In genomic region chr21:44845418-44846200, GRCh38 we compare ENCODE assay signal across 1 cellular context.
TF ChIP-seq lines count a peak whose summit lies in the region.

No MANE protein-coding gene starts in this region.

TF ChIP-seq in HEK293, 187 proteins besides CTCF, POLR2A, EP300 and RAD21 (continued from another document and continues in another):
- no peak for TF ChIP-seq ZNF398 (tag by site-specific recombination; IDR thresholded peaks at IDR 0.05)
- TF ChIP-seq ZNF518A (tag by site-specific recombination; conservative IDR thresholded peaks at IDR 0.05; ENCODE audit: low read depth): no peak
- peak; percentile 55 for TF ChIP-seq ZBTB17 (tag by site-specific recombination; IDR thresholded peaks at IDR 0.05)
- TF ChIP-seq GLIS2 (tag by site-specific recombination; IDR thresholded peaks at IDR 0.05): peak; percentile 94
- TF ChIP-seq ZNF704 (tag by site-specific recombination; IDR thresholded peaks at IDR 0.05): no peak
- no peak for TF ChIP-seq MYNN (tag by site-specific recombination; IDR thresholded peaks at IDR 0.05; ENCODE audit: borderline replicate concordance)
- TF ChIP-seq ZNF660 (tag by site-specific recombination; IDR thresholded peaks at IDR 0.05): no peak
- no peak for TF ChIP-seq ZNF548 (tag by site-specific recombination; IDR thresholded peaks at IDR 0.05)
- no peak for TF ChIP-seq ZBTB44 (tag by site-specific recombination; IDR thresholded peaks at IDR 0.05)
- no peak for TF ChIP-seq HOXC10 (CRISPR knock-in tag; IDR thresholded peaks at IDR 0.05)
- TF ChIP-seq ZNF585B (tag by site-specific recombination; IDR thresholded peaks at IDR 0.05): no peak
- TF ChIP-seq ZNF24 (tag by site-specific recombination; IDR thresholded peaks at IDR 0.05): no peak
- TF ChIP-seq ZBTB6 (tag by site-specific recombination; IDR thresholded peaks at IDR 0.05): no peak
- peak; percentile 74 for TF ChIP-seq KLF9 (tag by site-specific recombination; IDR thresholded peaks at IDR 0.05; ENCODE audit: low read depth)
- TF ChIP-seq ZNF121 (tag by site-specific recombination; IDR thresholded peaks at IDR 0.05): peak; percentile 64; the same call in 1 of the 2 replicates
- 0 out of 2 replicates have a peak, but pooled peaks have one; percentile 20 for TF ChIP-seq ZBTB20 (tag by site-specific recombination; IDR thresholded peaks at IDR 0.05)
- no peak for TF ChIP-seq ZNF138 (tag by site-specific recombination; IDR thresholded peaks at IDR 0.05; ENCODE audit: borderline replicate concordance)
- TF ChIP-seq EGR2 (tag by site-specific recombination; IDR thresholded peaks at IDR 0.05; ENCODE audit: low read depth): 0 out of 2 replicates have a peak, but pooled peaks have one; percentile 21
- no peak for TF ChIP-seq ZNF792 (tag by site-specific recombination; IDR thresholded peaks at IDR 0.05)
- peak; percentile 82 for TF ChIP-seq GLIS1 (tag by site-specific recombination; IDR thresholded peaks at IDR 0.05)
- no peak for TF ChIP-seq ZNF362 (tag by site-specific recombination; IDR thresholded peaks at IDR 0.05)
- TF ChIP-seq ZNF341 (tag by site-specific recombination; IDR thresholded peaks at IDR 0.05; ENCODE audit: low read depth): peak; percentile 38; the same call in 1 of the 2 replicates
- TF ChIP-seq ZFP69B (tag by site-specific recombination; IDR thresholded peaks at IDR 0.05): no peak
- peak; percentile 13 for TF ChIP-seq ZBTB26 (tag by site-specific recombination; optimal IDR thresholded peaks at IDR 0.05)
- TF ChIP-seq ZIC2 (tag by site-specific recombination; IDR thresholded peaks at IDR 0.05): peak; percentile 91
- no peak for TF ChIP-seq ZNF221 (tag by site-specific recombination; IDR thresholded peaks at IDR 0.05; ENCODE audit: borderline replicate concordance)
- TF ChIP-seq PRDM10 (tag by site-specific recombination; IDR thresholded peaks at IDR 0.05): 0 out of 2 replicates have a peak, but pooled peaks have one; percentile 18
- TF ChIP-seq ZSCAN18 (tag by site-specific recombination; IDR thresholded peaks at IDR 0.05): no peak
- no peak for TF ChIP-seq ZNF473 (tag by site-specific recombination; IDR thresholded peaks at IDR 0.05)
- TF ChIP-seq ZNF132 (tag by site-specific recombination; IDR thresholded peaks at IDR 0.05; ENCODE audit: borderline replicate concordance): no peak
- no peak for TF ChIP-seq ZNF214 (tag by site-specific recombination; IDR thresholded peaks at IDR 0.05; ENCODE audit: borderline replicate concordance)
- peak; percentile 89 for TF ChIP-seq ZNF600 (tag by site-specific recombination; IDR thresholded peaks at IDR 0.05)
- TF ChIP-seq ZNF664 (tag by site-specific recombination; IDR thresholded peaks at IDR 0.05): no peak
- peak; percentile 63 for TF ChIP-seq SP3 (tag by site-specific recombination; IDR thresholded peaks at IDR 0.05)
- TF ChIP-seq ZNF670 (tag by site-specific recombination; IDR thresholded peaks at IDR 0.05; ENCODE audit: low read depth): no peak
- TF ChIP-seq ZNF433 (tag by site-specific recombination; IDR thresholded peaks at IDR 0.05; ENCODE audit: low read depth): no peak
- TF ChIP-seq PATZ1 (tag by site-specific recombination; IDR thresholded peaks at IDR 0.05): peak; percentile 76
- no peak for TF ChIP-seq IKZF3 (tag by site-specific recombination; IDR thresholded peaks at IDR 0.05)
- peak; percentile 82 for TF ChIP-seq ZNF394 (tag by site-specific recombination; IDR thresholded peaks at IDR 0.05; ENCODE audit: borderline replicate concordance)
- no peak for TF ChIP-seq ZNF76 (tag by site-specific recombination; IDR thresholded peaks at IDR 0.05; ENCODE audit: borderline replicate concordance, low read depth)
